Comparison of ENCODE assay signal across 7 cellular contexts in genomic region chr17:76121932-76122383, GRCh38. TPM values are rescaled to one million over a fixed set of nuclear protein-coding genes. Genes with fewer than 3 reads are reported as not detected.
A peak's percentile ranks its signal among the peaks of the same experiment; 100 is the strongest.
DNase-seq lines count a peak whose midpoint lies in the region; ATAC-seq and TF ChIP-seq lines count a peak whose summit lies in the region.
"Had no signal": no experiment of that assay in that cellular context is flagged by ENCODE, and none has a peak within 500 bp of the region (broad histone marks: within the 10 kb centered on the region; RNA-seq: fewer than 3 reads in every experiment).

No MANE protein-coding gene starts in this region.

- intact Hi-C loops in stomach (cut with DNase I; ENCODE audit: low total_unique reads): loop anchor here (5.0 to 10.0 kb wide), 2 partner anchors 63 to 155 kb away; no protein-coding TSS in a partner anchor

- H3K27me3 Mint-ChIP-seq in T-helper 2 cell treated with Interferon-gamma antibody and Interleukin-4, amounts not matched to agents 5 μg/mL and 100 μg/mL, for 36 hours (ENCODE audit: low read depth): no peaks in the 10 kb centered on the region

- ATAC-seq in HG02610 (IDR thresholded peaks at IDR 0.05; ENCODE audit: unreplicated experiment): no peak

- H3K4me3 Mint-ChIP-seq in T-helper 2 cell treated with Interferon-gamma antibody and Interleukin-4, amounts not matched to agents 5 μg/mL and 100 μg/mL, for 36 hours: peak overlapping the region; percentile 34

- no peak for TF ChIP-seq EP300 in stomach (IDR thresholded peaks at IDR 0.05)

- H3K4me3 ChIP-seq in fibroblast of the aortic adventitia (ENCODE audit: low read depth, low read length) (peak overlapping the region; percentile 42), stomach (peak overlapping the region; percentile 41 to 44 (median 43))
- H3K4me3 ChIP-seq: SK-N-MC had no signal

- peaks cover 14% of the 10 kb centered on the region for H3K4me1 Mint-ChIP-seq in T-helper 2 cell treated with Interferon-gamma antibody and Interleukin-4, amounts not matched to agents 5 μg/mL and 100 μg/mL, for 36 hours (ENCODE audit: low read depth)

- no peaks in the 10 kb centered on the region for H3K9me3 ChIP-seq in stomach

- peak overlapping the region; percentile 67 for H3K27ac Mint-ChIP-seq in T-helper 2 cell treated with Interferon-gamma antibody and Interleukin-4, amounts not matched to agents 5 μg/mL and 100 μg/mL, for 36 hours

- TF ChIP-seq POLR2A in stomach (IDR thresholded peaks at IDR 0.05): no peak

- no peaks in the 10 kb centered on the region for H3K9me3 Mint-ChIP-seq in T-helper 2 cell treated with Interferon-gamma antibody and Interleukin-4, amounts not matched to agents 5 μg/mL and 100 μg/mL, for 36 hours

- no peaks in the 10 kb centered on the region for H3K36me3 Mint-ChIP-seq in T-helper 2 cell treated with Interferon-gamma antibody and Interleukin-4, amounts not matched to agents 5 μg/mL and 100 μg/mL, for 36 hours (ENCODE audit: low read depth)

- H3K36me3 ChIP-seq in stomach: no peaks in the 10 kb centered on the region

- TF ChIP-seq CTCF in fibroblast of the aortic adventitia (IDR thresholded peaks at IDR 0.05; ENCODE audit: insufficient read depth, low read length) (no peak), stomach (IDR thresholded peaks at IDR 0.05) (no peak)

- H3K27me3 ChIP-seq in stomach: no peaks in the 10 kb centered on the region

- DNase-seq in T-helper 2 cell treated with Interferon-gamma antibody and Interleukin-4, amounts not matched to agents 5 μg/mL and 100 μg/mL, for 36 hours (ENCODE audit: low spot score): no peak
- DNase-seq in T-helper 2 cell: no peak
- no peak for DNase-seq in fibroblast of the aortic adventitia (ENCODE audit: low read depth)
- DNase-seq in stomach: peak; percentile 35
- DNase-seq in epidermal melanocyte (ENCODE audit: insufficient read length, low spot score): no peak

- H3K27ac ChIP-seq in stomach: peak overlapping the region in 2 of 5 donors; percentile 29 to 76
- H3K27ac ChIP-seq: SK-N-MC had no signal

- 28 to 52% (median 36%) methylated on average over 20 to 41 of the region's 41 CpGs for WGBS in stomach, 5 donors

- peaks cover 10 to 12% (median 10%) of the 10 kb centered on the region in 4 donors for H3K4me1 ChIP-seq in stomach

RNA-seq across cellular contexts. Expression of gene EXOC7, which starts 18.4 kb away (rescaled TPM):
- total RNA-seq in fibroblast of the aortic adventitia (ENCODE audit: low replicate concordance) (40.8 and 88.5 TPM in 2 replicates), stomach (100 to 1,000 TPM in 2 of 5 donors, 10 to 100 TPM in 3; 65.7 to 280 (median 80.3) TPM)
- polyA plus RNA-seq in stomach: 10 to 100 TPM; 31.8 to 47.2 (median 33.2) TPM

RNA-seq across cellular contexts. Expression of gene FOXJ1, which starts 19.1 kb away (rescaled TPM):
- not detected in 2 replicates for total RNA-seq in fibroblast of the aortic adventitia (ENCODE audit: low replicate concordance)
- 1 to 10 TPM in 3 of 5 donors, not detected in 2; 1.3 to 6.7 (median 4.5) TPM for total RNA-seq in stomach
- under 1 TPM in 2 of 3 donors, not detected in 1; 0.12 to 0.25 TPM for polyA plus RNA-seq in stomach

RNA-seq across cellular contexts. Expression of gene ZACN, which starts 43.0 kb away (rescaled TPM):
- total RNA-seq in fibroblast of the aortic adventitia (ENCODE audit: low replicate concordance) (not detected in 2 replicates), stomach (not detected)
- polyA plus RNA-seq in stomach: 1 to 10 TPM in 2 of 3 donors, under 1 TPM in 1; 1.00 to 1.9 (median 1.4) TPM

RNA-seq across cellular contexts. Expression of gene GALR2, which starts 47.4 kb away (rescaled TPM):
- total RNA-seq in fibroblast of the aortic adventitia (ENCODE audit: low replicate concordance): not detected in 2 replicates
- not detected for total RNA-seq in stomach
- under 1 TPM in 1 of 3 donors, not detected in 2; 0.48 TPM for polyA plus RNA-seq in stomach

RNA-seq across cellular contexts. Expression of gene SRP68, which starts 49.6 kb away (rescaled TPM):
- total RNA-seq in fibroblast of the aortic adventitia (ENCODE audit: low replicate concordance) (17.3 and 32.3 TPM in 2 replicates), stomach (10 to 100 TPM; 24.6 to 49.8 (median 47.8) TPM)
- polyA plus RNA-seq in stomach: 10 to 100 TPM; 36.9 to 46.4 (median 39.3) TPM
